Comparison of ENCODE assay signal across 35 cellular contexts in the genomic region with DNA sequence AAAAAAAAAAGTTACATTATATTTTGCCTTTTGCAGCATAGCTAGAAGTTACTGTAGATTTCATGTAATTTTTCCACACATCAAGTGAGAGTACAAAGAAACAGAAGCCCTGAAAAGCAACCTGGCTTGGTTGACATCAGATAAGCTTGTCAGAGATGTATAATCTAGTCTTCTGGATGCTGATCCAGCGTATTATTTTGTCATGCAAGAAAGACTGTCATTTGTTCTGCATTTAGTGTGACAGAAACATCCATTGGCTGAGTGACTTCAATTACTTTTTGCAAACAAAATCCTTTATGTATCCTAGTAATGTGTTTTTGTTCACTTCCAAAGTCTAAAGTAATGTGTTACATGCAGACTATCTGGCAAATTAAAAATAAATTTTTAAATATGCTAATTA.
"Had no signal": no experiment of that assay in that cellular context is flagged by ENCODE, and none has a peak within 500 bp of the region (broad histone marks: within the 10 kb centered on the region; RNA-seq: fewer than 3 reads in every experiment).

No MANE protein-coding gene starts in this region.

- H3K36me3 Mint-ChIP-seq: activated CD4-positive, alpha-beta memory T cell treated with anti-CD3 and anti-CD28 coated beads for 36 hours; activated CD8-positive, alpha-beta memory T cell treated with anti-CD3 and anti-CD28 coated beads, Interleukin-2, amount 10 ng/mL, durations not matched to agents 7 days and 5 days; activated naive CD4-positive, alpha-beta T cell treated with anti-CD3 and anti-CD28 coated beads, Interleukin-2, amount 10 ng/mL, durations not matched to agents 7 days and 5 days; activated naive CD4-positive, alpha-beta T cell treated with anti-CD3 and anti-CD28 coated beads, Interleukin-2, amount 50 U/mL, for 24 hours; activated naive CD8-positive, alpha-beta T cell; activated naive CD8-positive, alpha-beta T cell treated with anti-CD3 and anti-CD28 coated beads, Interleukin-2, amount 10 ng/mL, durations not matched to agents 7 days and 5 days; brain had no signal

- H3K9me3 Mint-ChIP-seq: activated B cell treated with CpG ODN at 0.5 μM for 24 hours; activated CD4-positive, alpha-beta memory T cell treated with anti-CD3 and anti-CD28 coated beads for 36 hours; activated CD4-positive, alpha-beta T cell treated with anti-CD3 and anti-CD28 coated beads, Interleukin-2, amount 10 ng/mL, durations not matched to agents 24 days and 14 days; activated naive CD4-positive, alpha-beta T cell treated with anti-CD3 and anti-CD28 coated beads, Interleukin-2, amount 50 U/mL, for 24 hours; activated naive CD8-positive, alpha-beta T cell treated with anti-CD3 and anti-CD28 coated beads, Interleukin-2, amount 10 ng/mL, durations not matched to agents 7 days and 5 days; activated T-helper 2 cell treated with anti-CD3 and anti-CD28 coated beads, Interferon-gamma antibody, Interleukin-2, Interleukin-4, amounts not matched to agents 10 μg/mL and 5 μg/mL and 100 μg/mL, durations not matched to agents 14 hours and 24 hours and 36 hours; brain; T-helper 1 cell treated with Interleukin-12 subunit alpha and Interleukin-12 subunit beta and Interleukin-4 antibody, amounts not matched to agents 30 μg/mL and 1 μg/mL, for 36 hours; T-helper 2 cell treated with Interferon-gamma antibody and Interleukin-4, amounts not matched to agents 5 μg/mL and 100 μg/mL, for 36 hours had no signal

- H3K4me1 Mint-ChIP-seq: activated B cell treated with CpG ODN at 0.5 μM for 24 hours; activated CD4-positive, alpha-beta T cell treated with anti-CD3 and anti-CD28 coated beads, Interleukin-2, amount 10 ng/mL, durations not matched to agents 24 days and 14 days; activated CD8-positive, alpha-beta memory T cell treated with anti-CD3 and anti-CD28 coated beads, Interleukin-2, amount 10 ng/mL, durations not matched to agents 7 days and 5 days; activated naive CD4-positive, alpha-beta T cell treated with anti-CD3 and anti-CD28 coated beads, Interleukin-2, amount 10 ng/mL, durations not matched to agents 7 days and 5 days; activated naive CD4-positive, alpha-beta T cell treated with anti-CD3 and anti-CD28 coated beads, Interleukin-2, amount 50 U/mL, for 24 hours; activated naive CD8-positive, alpha-beta T cell treated with anti-CD3 and anti-CD28 coated beads, Interleukin-2, amount 10 ng/mL, durations not matched to agents 7 days and 5 days; activated naive CD8-positive, alpha-beta T cell treated with anti-CD3 and anti-CD28 coated beads, Interleukin-2, amount 50 U/mL, for 24 hours; brain; central memory CD8-positive, alpha-beta T cell had no signal

- ATAC-seq: activated CD8-positive, alpha-beta memory T cell treated with anti-CD3 and anti-CD28 coated beads, Interleukin-2, amount 10 ng/mL, durations not matched to agents 7 days and 5 days; activated CD8-positive, alpha-beta T cell treated with anti-CD3 and anti-CD28 coated beads for 36 hours; activated naive CD8-positive, alpha-beta T cell treated with anti-CD3 and anti-CD28 coated beads, Interleukin-2, amount 50 U/mL, for 24 hours had no signal

- H3K4me3 ChIP-seq: ascending aorta, cardiac muscle cell had no signal

- H3K27ac Mint-ChIP-seq: activated B cell treated with CpG ODN at 0.5 μM for 24 hours; activated CD4-positive, alpha-beta memory T cell treated with anti-CD3 and anti-CD28 coated beads for 36 hours; activated CD4-positive, alpha-beta T cell treated with anti-CD3 and anti-CD28 coated beads, Interleukin-2, amount 10 ng/mL, durations not matched to agents 24 days and 14 days; activated CD8-positive, alpha-beta memory T cell treated with anti-CD3 and anti-CD28 coated beads, Interleukin-2, amount 10 ng/mL, durations not matched to agents 7 days and 5 days; activated CD8-positive, alpha-beta T cell treated with anti-CD3 and anti-CD28 coated beads for 36 hours; activated naive CD4-positive, alpha-beta T cell treated with anti-CD3 and anti-CD28 coated beads, Interleukin-2, amount 10 ng/mL, durations not matched to agents 7 days and 5 days; activated naive CD4-positive, alpha-beta T cell treated with anti-CD3 and anti-CD28 coated beads, Interleukin-2, amount 50 U/mL, for 24 hours; activated naive CD8-positive, alpha-beta T cell; activated naive CD8-positive, alpha-beta T cell treated with anti-CD3 and anti-CD28 coated beads, Interleukin-2, amount 10 ng/mL, durations not matched to agents 7 days and 5 days; activated naive CD8-positive, alpha-beta T cell treated with anti-CD3 and anti-CD28 coated beads, Interleukin-2, amount 50 U/mL, for 24 hours; activated T-cell treated with anti-CD3 and anti-CD28 coated beads, Interleukin-2, amount 50 U/mL, for 24 hours; activated T-helper 2 cell treated with anti-CD3 and anti-CD28 coated beads, Interferon-gamma antibody, Interleukin-2, Interleukin-4, amounts not matched to agents 10 μg/mL and 5 μg/mL and 100 μg/mL, durations not matched to agents 14 hours and 24 hours and 36 hours; brain; T-helper 1 cell treated with Interleukin-12 subunit alpha and Interleukin-12 subunit beta and Interleukin-4 antibody, amounts not matched to agents 30 μg/mL and 1 μg/mL, for 36 hours; T-helper 2 cell treated with Interferon-gamma antibody and Interleukin-4, amounts not matched to agents 5 μg/mL and 100 μg/mL, for 36 hours had no signal

- DNase-seq: activated B cell treated with CpG ODN at 0.5 μM for 24 hours; activated CD4-positive, alpha-beta memory T cell treated with anti-CD3 and anti-CD28 coated beads for 36 hours; activated CD4-positive, alpha-beta T cell treated with anti-CD3 and anti-CD28 coated beads for 4 hours; activated CD4-positive, alpha-beta T cell treated with anti-CD3 and anti-CD28 coated beads, Interleukin-2, amount 10 ng/mL, durations not matched to agents 24 days and 14 days; activated CD4-positive, alpha-beta T cell treated with anti-CD3 and anti-CD28 coated beads, Interleukin-2, amount 50 U/mL, for 1 hour; activated CD4-positive, alpha-beta T cell treated with anti-CD3 and anti-CD28 coated beads, Interleukin-2, amount 50 U/mL, for 4 hours; activated CD4-positive, CD25-positive, alpha-beta regulatory T cell treated with anti-CD3 and anti-CD28 coated beads, Interleukin-2, amount 50 U/mL, for 72 hours; activated CD8-positive, alpha-beta memory T cell treated with anti-CD3 and anti-CD28 coated beads for 24 hours; activated CD8-positive, alpha-beta memory T cell treated with anti-CD3 and anti-CD28 coated beads, Interleukin-2, amount 10 ng/mL, durations not matched to agents 7 days and 5 days; activated CD8-positive, alpha-beta memory T cell treated with anti-CD3 and anti-CD28 coated beads, Interleukin-2, amount 50 U/mL, for 48 hours; activated CD8-positive, alpha-beta T cell treated with anti-CD3 and anti-CD28 coated beads for 36 hours; activated effector memory CD4-positive, alpha-beta T cell treated with Interleukin-2 at 50 U/mL for 16 hours; activated gamma-delta T cell; activated naive CD4-positive, alpha-beta T cell treated with anti-CD3 and anti-CD28 coated beads, Interleukin-2, amount 10 ng/mL, durations not matched to agents 7 days and 5 days; activated naive CD4-positive, alpha-beta T cell treated with Interleukin-2 at 50 U/mL for 16 hours; activated naive CD8-positive, alpha-beta T cell treated with anti-CD3 and anti-CD28 coated beads, Interleukin-2, amount 10 ng/mL, durations not matched to agents 7 days and 5 days; activated naive CD8-positive, alpha-beta T cell treated with anti-CD3 and anti-CD28 coated beads, Interleukin-2, amount 50 U/mL, for 24 hours; activated T-cell treated with anti-CD3 and anti-CD28 coated beads, Interleukin-2, amount 50 U/mL, for 24 hours; activated T-cell treated with anti-CD3 and anti-CD28 coated beads, Interleukin-2, amount 50 U/mL, for 48 hours; amygdala; anterior cingulate cortex; caudate nucleus; cerebellar nuclear complex; T-helper 1 cell; T-helper 2 cell; T-helper 9 cell had no signal

- H3K27me3 Mint-ChIP-seq: activated B cell treated with CpG ODN at 0.5 μM for 24 hours; activated CD4-positive, alpha-beta memory T cell treated with anti-CD3 and anti-CD28 coated beads for 36 hours; activated CD4-positive, alpha-beta T cell treated with anti-CD3 and anti-CD28 coated beads, Interleukin-2, amount 10 ng/mL, durations not matched to agents 24 days and 14 days; activated CD8-positive, alpha-beta memory T cell treated with anti-CD3 and anti-CD28 coated beads, Interleukin-2, amount 10 ng/mL, durations not matched to agents 7 days and 5 days; activated CD8-positive, alpha-beta T cell treated with anti-CD3 and anti-CD28 coated beads for 36 hours; activated naive CD4-positive, alpha-beta T cell treated with anti-CD3 and anti-CD28 coated beads, Interleukin-2, amount 10 ng/mL, durations not matched to agents 7 days and 5 days; activated naive CD4-positive, alpha-beta T cell treated with anti-CD3 and anti-CD28 coated beads, Interleukin-2, amount 50 U/mL, for 24 hours; activated naive CD8-positive, alpha-beta T cell; activated naive CD8-positive, alpha-beta T cell treated with anti-CD3 and anti-CD28 coated beads, Interleukin-2, amount 10 ng/mL, durations not matched to agents 7 days and 5 days; activated naive CD8-positive, alpha-beta T cell treated with anti-CD3 and anti-CD28 coated beads, Interleukin-2, amount 50 U/mL, for 24 hours; activated T-cell treated with anti-CD3 and anti-CD28 coated beads, Interleukin-2, amount 50 U/mL, for 24 hours; brain; central memory CD8-positive, alpha-beta T cell had no signal

- H3K4me3 Mint-ChIP-seq: activated B cell treated with CpG ODN at 0.5 μM for 24 hours; activated CD4-positive, alpha-beta memory T cell treated with anti-CD3 and anti-CD28 coated beads for 36 hours; activated CD4-positive, alpha-beta T cell treated with anti-CD3 and anti-CD28 coated beads, Interleukin-2, amount 10 ng/mL, durations not matched to agents 24 days and 14 days; activated CD8-positive, alpha-beta memory T cell treated with anti-CD3 and anti-CD28 coated beads, Interleukin-2, amount 10 ng/mL, durations not matched to agents 7 days and 5 days; activated CD8-positive, alpha-beta T cell treated with anti-CD3 and anti-CD28 coated beads for 36 hours; activated naive CD4-positive, alpha-beta T cell treated with anti-CD3 and anti-CD28 coated beads, Interleukin-2, amount 10 ng/mL, durations not matched to agents 7 days and 5 days; activated naive CD4-positive, alpha-beta T cell treated with anti-CD3 and anti-CD28 coated beads, Interleukin-2, amount 50 U/mL, for 24 hours; activated naive CD8-positive, alpha-beta T cell; activated naive CD8-positive, alpha-beta T cell treated with anti-CD3 and anti-CD28 coated beads, Interleukin-2, amount 10 ng/mL, durations not matched to agents 7 days and 5 days; activated naive CD8-positive, alpha-beta T cell treated with anti-CD3 and anti-CD28 coated beads, Interleukin-2, amount 50 U/mL, for 24 hours; activated T-cell treated with anti-CD3 and anti-CD28 coated beads, Interleukin-2, amount 50 U/mL, for 24 hours; brain; central memory CD8-positive, alpha-beta T cell; T-helper 1 cell treated with Interleukin-12 subunit alpha and Interleukin-12 subunit beta and Interleukin-4 antibody, amounts not matched to agents 30 μg/mL and 1 μg/mL, for 36 hours; T-helper 2 cell treated with Interferon-gamma antibody and Interleukin-4, amounts not matched to agents 5 μg/mL and 100 μg/mL, for 36 hours had no signal
